In the genomic region with DNA sequence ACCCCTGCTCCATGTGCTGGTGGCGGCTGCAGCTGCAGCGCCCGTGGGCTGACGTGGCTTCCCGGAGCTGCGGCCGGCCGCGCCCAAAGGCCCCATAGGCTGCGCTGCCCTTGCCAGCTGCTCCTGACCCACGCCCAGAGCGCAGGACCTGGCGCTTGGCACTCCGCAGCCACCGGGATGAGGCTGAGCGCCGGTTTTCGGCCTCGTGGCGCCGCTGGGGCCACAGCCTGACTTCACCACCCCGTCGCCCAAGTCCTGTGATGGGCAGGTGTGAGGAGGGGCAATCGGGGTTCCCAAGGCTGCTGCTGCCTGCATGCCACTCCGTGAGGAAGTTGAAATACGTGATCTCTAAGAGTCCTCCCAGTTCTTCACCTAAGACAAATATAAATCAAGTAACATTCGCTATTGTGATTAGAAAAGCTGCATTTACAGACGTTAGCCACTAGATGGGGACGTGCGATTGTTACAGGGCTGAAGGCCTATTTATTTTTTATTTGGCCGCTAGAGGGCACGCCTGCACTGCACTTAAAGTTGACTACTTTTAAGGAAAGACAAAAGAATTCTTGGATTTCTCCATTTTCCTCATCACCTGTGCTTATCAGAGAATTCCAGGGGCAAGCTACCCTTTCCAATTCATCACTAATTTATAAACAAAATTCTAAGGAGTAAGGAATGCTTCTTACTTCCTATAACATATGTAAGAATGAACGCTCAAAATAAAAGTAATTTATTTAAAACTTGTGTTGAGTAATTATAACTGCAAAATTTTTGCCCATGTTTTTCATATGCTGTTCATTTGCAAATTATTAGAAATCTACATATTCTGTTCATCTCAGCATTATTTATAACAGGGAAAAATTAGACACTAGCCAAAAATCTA, we compare ENCODE assay signal across 8 cellular contexts. TPM values are rescaled to one million over a fixed set of nuclear protein-coding genes. Genes with fewer than 3 reads are reported as not detected.
DNase-seq lines count a peak whose midpoint lies in the region; TF ChIP-seq lines count a peak whose summit lies in the region.
"Not testable (repeated sequence)": the region's sequence is repeated elsewhere in the genome, so short reads cannot be mapped to it uniquely, and the experiment has no call there.

No MANE protein-coding gene starts in this region.

- WGBS in prostate gland: 4% methylated on average over 22 of the region's 33 CpGs

- H3K27me3 Mint-ChIP-seq in activated CD4-positive, alpha-beta memory T cell treated with anti-CD3 and anti-CD28 coated beads, Interleukin-2, amount 10 ng/mL, durations not matched to agents 7 days and 5 days: peaks cover 15% of the 10 kb centered on the region

- TF ChIP-seq CTCF in choroid plexus epithelial cell (conservative IDR thresholded peaks at IDR 0.05; ENCODE audit: low read depth, low read length): peak; percentile 86
- TF ChIP-seq CTCF in prostate gland (IDR thresholded peaks at IDR 0.05): peak; percentile 90 to 99 (median 98)

- not testable (repeated sequence) for H3K79me2 ChIP-seq in Karpas-422 (ENCODE audit: low read length)

- not testable (repeated sequence) for H3K36me3 Mint-ChIP-seq in activated CD4-positive, alpha-beta memory T cell treated with anti-CD3 and anti-CD28 coated beads, Interleukin-2, amount 10 ng/mL, durations not matched to agents 7 days and 5 days (ENCODE audit: low read depth)

- H3K9me3 ChIP-seq in HAP-1; Karpas-422 (ENCODE audit: low read length); iPS-18a (ENCODE audit: control insufficient read depth, low read depth, low read length); prostate gland; subcutaneous abdominal adipose tissue (ENCODE audit: control insufficient read depth in 5 of 5, low read length in 5 of 5): not testable (repeated sequence)

- peak overlapping the region; percentile 97 for H3K4me2 ChIP-seq in Karpas-422 (ENCODE audit: low read depth, low read length, poor library complexity, severe bottlenecking)

- peak overlapping the region; percentile 90 for H3K27ac Mint-ChIP-seq in activated CD4-positive, alpha-beta memory T cell treated with anti-CD3 and anti-CD28 coated beads, Interleukin-2, amount 10 ng/mL, durations not matched to agents 7 days and 5 days

- in situ Hi-C loops in G401 (cut with HindIII; ENCODE audit: low sequenced_read_pairs): not testable (repeated sequence)
- in situ Hi-C loops in HAP-1 (cut with MboI; ENCODE audit: low sequenced_read_pairs): loop anchor here (10.0 kb wide), 1 partner anchor 104 kb away; no protein-coding TSS in a partner anchor

- H3K4me1 ChIP-seq in HAP-1; Karpas-422 (ENCODE audit: low read length); iPS-18a (ENCODE audit: control insufficient read depth, low read depth, low read length); prostate gland (replicated peaks); subcutaneous abdominal adipose tissue (ENCODE audit: control insufficient read depth in 5 of 5, insufficient read depth in 5 of 5, low read length in 5 of 5): not testable (repeated sequence)

- TF ChIP-seq POLR2A in prostate gland (IDR thresholded peaks at IDR 0.05): not testable (repeated sequence)

- H3K9me3 Mint-ChIP-seq in activated CD4-positive, alpha-beta memory T cell treated with anti-CD3 and anti-CD28 coated beads, Interleukin-2, amount 10 ng/mL, durations not matched to agents 7 days and 5 days: not testable (repeated sequence)

- H4K20me1 ChIP-seq in Karpas-422 (ENCODE audit: insufficient read depth, low read depth, low read length): not testable (repeated sequence)

- H3K36me3 ChIP-seq in HAP-1 (replicated peaks); Karpas-422 (ENCODE audit: insufficient read depth, low read length); iPS-18a (ENCODE audit: control insufficient read depth, low read depth, low read length); prostate gland; subcutaneous abdominal adipose tissue (ENCODE audit: control insufficient read depth in 5 of 5, insufficient read depth in 5 of 5, low read length in 5 of 5): not testable (repeated sequence)

- DNase-seq in G401 (ENCODE audit: low spot score): peak; percentile 91
- DNase-seq in HAP-1 (ENCODE audit: low spot score in 2 of 2): peak; percentile 77 to 90
- DNase-seq in Karpas-422: peak; percentile 94
- DNase-seq in activated CD4-positive, alpha-beta memory T cell treated with anti-CD3 and anti-CD28 coated beads, Interleukin-2, amount 10 ng/mL, durations not matched to agents 7 days and 5 days: peak; percentile 79
- peak; percentile 90 for DNase-seq in choroid plexus epithelial cell (ENCODE audit: low read depth)
- DNase-seq in prostate gland (ENCODE audit: low spot score): peak; percentile 85

- H3K27ac ChIP-seq in Karpas-422 (ENCODE audit: low read length) (peak overlapping the region; percentile 83), prostate gland (peak overlapping the region; percentile 88 to 89), subcutaneous abdominal adipose tissue (ENCODE audit: low read depth, low read length) (peak overlapping the region; percentile 89)
- not testable (repeated sequence) for H3K27ac ChIP-seq in iPS-18a (ENCODE audit: low read length)

- CTCF ChIA-PET in activated CD4-positive, alpha-beta memory T cell treated with anti-CD3 and anti-CD28 coated beads, Interleukin-2, amount 10 ng/mL, durations not matched to agents 7 days and 5 days (lab: Charles Lee): interaction anchor here (0.6 to 4.4 kb wide), 17 partner anchors 52 to 216 kb away, joined by 3 to 122 read pairs (median 9); a partner anchor contains a TSS

- not testable (repeated sequence) for H3K9me2 ChIP-seq in Karpas-422 (replicated peaks; ENCODE audit: insufficient read depth, low read length)

- intact Hi-C loops in prostate gland (cut with DNase I): loop anchor here (10.0 kb wide), 1 partner anchor 104 kb away; no protein-coding TSS in a partner anchor

- H3K27me3 ChIP-seq in HAP-1 (ENCODE audit: low read depth); Karpas-422 (ENCODE audit: low read length); iPS-18a (ENCODE audit: control insufficient read depth, insufficient read depth, low read length); prostate gland (replicated peaks; ENCODE audit: insufficient read depth); subcutaneous abdominal adipose tissue (ENCODE audit: control insufficient read depth in 5 of 5, insufficient read depth in 4 of 5, low read length in 5 of 5): not testable (repeated sequence)

- H2AFZ ChIP-seq in Karpas-422 (ENCODE audit: low read length): peak overlapping the region; percentile 99

- not testable (repeated sequence) for H3K4me1 Mint-ChIP-seq in activated CD4-positive, alpha-beta memory T cell treated with anti-CD3 and anti-CD28 coated beads, Interleukin-2, amount 10 ng/mL, durations not matched to agents 7 days and 5 days

- H3K4me3 Mint-ChIP-seq in activated CD4-positive, alpha-beta memory T cell treated with anti-CD3 and anti-CD28 coated beads, Interleukin-2, amount 10 ng/mL, durations not matched to agents 7 days and 5 days: peak overlapping the region; percentile 72

- POLR2A ChIA-PET in activated CD4-positive, alpha-beta memory T cell treated with anti-CD3 and anti-CD28 coated beads, Interleukin-2, amount 10 ng/mL, durations not matched to agents 7 days and 5 days (lab: Charles Lee): interaction anchor here (0.6 to 2.9 kb wide), 7 partner anchors 55 to 122 kb away, joined by 3 to 50 read pairs (median 12); a partner anchor contains a TSS

- H3K4me3 ChIP-seq in HAP-1 (peak overlapping the region; percentile 39), Karpas-422 (ENCODE audit: low read length) (peak overlapping the region; percentile 80), choroid plexus epithelial cell (ENCODE audit: low read depth, low read length) (peak overlapping the region; percentile 59), iPS-18a (ENCODE audit: low read length) (peak overlapping the region; percentile 71), prostate gland (peak overlapping the region; percentile 46 to 55), subcutaneous abdominal adipose tissue (ENCODE audit: low read depth in 1 of 5, low read length in 5 of 5) (peak overlapping the region; percentile 59 to 80 (median 65))

- peak overlapping the region; percentile 79 for H3K9ac ChIP-seq in Karpas-422 (ENCODE audit: low read length)
- peak overlapping the region; percentile 68 for H3K9ac ChIP-seq in iPS-18a (ENCODE audit: low read length)
- H3K9ac ChIP-seq in subcutaneous abdominal adipose tissue (ENCODE audit: low read length in 5 of 5): peak overlapping the region in 4 of 5 donors; percentile 72 to 92 (median 76)

RNA-seq across cellular contexts. Expression of a gene that starts 1.1 kb away (rescaled TPM):
- total RNA-seq in G401 (2014; rRNA removed; shearing (Covaris generic)): 8.5 and 11.5 TPM in 2 replicates
- 69.9 and 79.2 TPM in 2 replicates for total RNA-seq in Karpas-422 (2014; rRNA removed; shearing (Covaris generic); ENCODE audit: low replicate concordance)
- 10 to 100 TPM; 42.3 to 46.7 TPM for total RNA-seq in activated CD4-positive, alpha-beta memory T cell treated with anti-CD3 and anti-CD28 coated beads, Interleukin-2, amount 10 ng/mL, durations not matched to agents 7 days and 5 days
- total RNA-seq in prostate gland: 10 to 100 TPM; 13.0 to 57.9 TPM

RNA-seq across cellular contexts. Expression of a gene that starts 55.1 kb away (rescaled TPM):
- 441 and 748 TPM in 2 replicates for total RNA-seq in G401 (2014; rRNA removed; shearing (Covaris generic))
- total RNA-seq in Karpas-422 (2014; rRNA removed; shearing (Covaris generic); ENCODE audit: low replicate concordance): 374 and 606 TPM in 2 replicates
- total RNA-seq in activated CD4-positive, alpha-beta memory T cell treated with anti-CD3 and anti-CD28 coated beads, Interleukin-2, amount 10 ng/mL, durations not matched to agents 7 days and 5 days: 100 to 1,000 TPM; 192 to 203 TPM
- total RNA-seq in prostate gland: 100 to 1,000 TPM; 363 to 469 TPM
